Comparison of ENCODE assay signal across 25 cellular contexts in the genomic region with DNA sequence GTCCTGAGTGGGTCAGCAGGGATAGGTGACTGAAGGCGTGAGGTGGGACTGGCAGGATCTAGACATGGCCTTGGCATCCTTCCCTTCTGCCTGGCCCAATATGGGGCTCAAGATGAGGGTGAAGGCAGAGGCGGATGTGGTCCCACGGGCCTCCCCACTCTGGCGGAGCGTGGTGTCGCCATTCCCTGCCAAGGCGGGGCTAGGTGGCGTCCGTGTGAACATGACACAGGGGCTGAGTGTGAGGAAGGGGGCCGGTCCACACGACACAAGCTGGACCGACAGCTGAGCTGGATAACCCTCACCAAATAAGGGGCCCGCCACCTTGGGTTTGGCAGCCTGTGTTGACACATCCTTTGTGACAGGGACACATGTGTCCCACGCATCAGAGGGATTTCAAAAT. TPM values are rescaled to one million over a fixed set of nuclear protein-coding genes. Genes with fewer than 3 reads are reported as not detected.
DNase-seq lines count a peak whose midpoint lies in the region; ATAC-seq and TF ChIP-seq lines count a peak whose summit lies in the region.
"Had no signal": no experiment of that assay in that cellular context is flagged by ENCODE, and none has a peak within 500 bp of the region (broad histone marks: within the 10 kb centered on the region; RNA-seq: fewer than 3 reads in every experiment).

No MANE protein-coding gene starts in this region.

- peaks cover 8% of the 10 kb centered on the region for H4K20me1 ChIP-seq in neural progenitor cell (ENCODE audit: low read depth)

- H3K27ac ChIP-seq in endodermal cell (ENCODE audit: low read depth, low read length): peak overlapping the region; percentile 94
- H3K27ac ChIP-seq in neural progenitor cell: peak overlapping the region; percentile 88
- H3K27ac ChIP-seq in stomach: no peak overlapping the region
- no peak overlapping the region for H3K27ac ChIP-seq in RWPE1
- H3K27ac ChIP-seq: heart left ventricle, tibial nerve had no signal

- TF ChIP-seq CTCF in CD14-positive monocyte (IDR thresholded peaks at IDR 0.05): no peak
- TF ChIP-seq CTCF in endodermal cell (conservative IDR thresholded peaks at IDR 0.05): no peak
- TF ChIP-seq CTCF in neural progenitor cell (IDR thresholded peaks at IDR 0.05): no peak
- TF ChIP-seq CTCF in stomach (IDR thresholded peaks at IDR 0.05): no peak
- no peak for TF ChIP-seq CTCF in RWPE1 (conservative IDR thresholded peaks at IDR 0.05; ENCODE audit: low read depth)

- H3K4me1 ChIP-seq in endodermal cell (ENCODE audit: control insufficient read depth, insufficient read depth, low read length) (peaks cover 3% of the 10 kb centered on the region), neural progenitor cell (peaks cover 40% of the 10 kb centered on the region), stomach (peaks cover 34 to 88% (median 48%) of the 10 kb centered on the region in 4 donors)
- H3K4me1 ChIP-seq: BE2C had no signal

- ATAC-seq in T-helper 17 cell: no peak
- ATAC-seq in HG03025 (IDR thresholded peaks at IDR 0.05; ENCODE audit: low FRiP score, unreplicated experiment): no peak
- ATAC-seq: activated CD4-positive, alpha-beta T cell treated with anti-CD3 and anti-CD28 coated beads for 36 hours; body of pancreas; heart left ventricle; SK-N-SH treated with all-trans-retinoic acid at 6 μM for 48 hours had no signal

- H3K27me3 Mint-ChIP-seq in CD14-positive monocyte (ENCODE audit: low read depth in 3 of 3) (no peaks in the 10 kb centered on the region), T-helper 17 cell (no peaks in the 10 kb centered on the region), endodermal cell (ENCODE audit: insufficient read depth) (no peaks in the 10 kb centered on the region), neural progenitor cell (ENCODE audit: insufficient read depth, low read depth) (no peaks in the 10 kb centered on the region)
- H3K27me3 Mint-ChIP-seq: activated CD4-positive, alpha-beta T cell treated with anti-CD3 and anti-CD28 coated beads for 36 hours had no signal

- TF ChIP-seq EP300 in stomach (IDR thresholded peaks at IDR 0.05): no peak

- POLR2A ChIA-PET in RWPE1 (lab: Yijun Ruan, JAX; ENCODE audit: low non-redundant PET): no interaction called here

- H3K36me3 Mint-ChIP-seq in CD14-positive monocyte: peaks cover 37 to 59% of the 10 kb centered on the region in 2 donors
- H3K36me3 Mint-ChIP-seq in T-helper 17 cell (ENCODE audit: low read depth): peaks cover 3% of the 10 kb centered on the region
- H3K36me3 Mint-ChIP-seq in endodermal cell (ENCODE audit: low read depth): peaks cover 13% of the 10 kb centered on the region
- peaks cover 4% of the 10 kb centered on the region for H3K36me3 Mint-ChIP-seq in neural progenitor cell

- H3K36me3 ChIP-seq in endodermal cell (ENCODE audit: control insufficient read depth, insufficient read depth, low read length) (peaks cover 14% of the 10 kb centered on the region), neural progenitor cell (no peaks in the 10 kb centered on the region), stomach (peaks cover 0 to 11% (median 0%) of the 10 kb centered on the region in 4 donors)
- H3K36me3 ChIP-seq: BE2C, heart left ventricle, tibial nerve had no signal

- H3K4me1 Mint-ChIP-seq in CD14-positive monocyte (peaks cover 74% of the 10 kb centered on the region), T-helper 17 cell (peaks cover 32% of the 10 kb centered on the region), endodermal cell (peaks cover 29% of the 10 kb centered on the region), neural progenitor cell (peaks cover 52% of the 10 kb centered on the region)

- H3K4me2 ChIP-seq in neural progenitor cell: peak overlapping the region; percentile 55

- TF ChIP-seq POLR2A in stomach (IDR thresholded peaks at IDR 0.05): no peak

- DNase-seq in CD14-positive monocyte (ENCODE audit: low spot score) (no peak), T-helper 17 cell (no peak), endodermal cell (no peak), neural progenitor cell (ENCODE audit: low spot score) (no peak), stomach (no peak), RWPE1 (ENCODE audit: low spot score) (no peak), islet precursor cell (no peak)
- DNase-seq: activated CD4-positive, alpha-beta T cell treated with anti-CD3 and anti-CD28 coated beads for 36 hours; BE2C; body of pancreas; COR-L47; DMS79 treated with DMSO at 0.1 percent for 48 hours; effector memory CD4-positive, alpha-beta T cell; GF-D8; Kasumi-1; mesenchymal stem cell; MV-4-11; NCI-H1436 treated with DMSO at 0.1 percent for 48 hours; NCI-H2107; NCI-H748 treated with DMSO at 0.1 percent for 48 hours; T-helper 2 cell had no signal

- peaks cover 75% of the 10 kb centered on the region for H3K79me2 ChIP-seq in neural progenitor cell (ENCODE audit: low read depth)

- no peak overlapping the region for H2AFZ ChIP-seq in neural progenitor cell (replicated peaks)

- CTCF ChIA-PET in RWPE1 (lab: Yijun Ruan, JAX): no interaction called here

- H3K27me3 ChIP-seq in endodermal cell (ENCODE audit: control insufficient read depth, insufficient read depth, low read length, poor library complexity, severe bottlenecking) (no peaks in the 10 kb centered on the region), neural progenitor cell (no peaks in the 10 kb centered on the region), stomach (no peaks in the 10 kb centered on the region)
- H3K27me3 ChIP-seq: BE2C, body of pancreas, heart left ventricle, tibial nerve had no signal

- H3K9ac ChIP-seq in endodermal cell (ENCODE audit: extremely low read depth, low read length, poor library complexity, severe bottlenecking): no peak overlapping the region
- no peak overlapping the region for H3K9ac ChIP-seq in neural progenitor cell

- H3K9me3 ChIP-seq in T-helper 17 cell (ENCODE audit: control insufficient read depth, low read length, poor library complexity, severe bottlenecking) (no peaks in the 10 kb centered on the region), endodermal cell (ENCODE audit: control insufficient read depth, low read length) (no peaks in the 10 kb centered on the region), neural progenitor cell (ENCODE audit: low read depth) (no peaks in the 10 kb centered on the region), stomach (no peaks in the 10 kb centered on the region)
- H3K9me3 ChIP-seq: BE2C, body of pancreas, heart left ventricle, tibial nerve had no signal

- intact Hi-C loops in CD14-positive monocyte (cut with micrococcal nuclease): no loop called here
- intact Hi-C loops in stomach (cut with DNase I; ENCODE audit: low total_unique reads): no loop called here

- 93 to 94% methylated on average over 7 to 14 of the region's 14 CpGs for WGBS in endodermal cell (ENCODE audit: insufficient coverage in 1 of 2, insufficient read length in 1 of 2), 2 experiments
- 86 to 95% (median 92%) methylated on average over 13 to 14 of the region's 14 CpGs for WGBS in stomach, 5 donors

- peaks cover 31% of the 10 kb centered on the region for H3F3A ChIP-seq in neural progenitor cell (ENCODE audit: low read depth)

- H3K9me3 Mint-ChIP-seq in CD14-positive monocyte (no peaks in the 10 kb centered on the region), endodermal cell (no peaks in the 10 kb centered on the region), neural progenitor cell (no peaks in the 10 kb centered on the region)

- H3K27ac Mint-ChIP-seq in CD14-positive monocyte (peak overlapping the region in 4 of 7 donors; percentile 30 to 80 (median 70)), T-helper 17 cell (peak overlapping the region; percentile 72), endodermal cell (no peak overlapping the region), neural progenitor cell (peak overlapping the region; percentile 72)
- H3K27ac Mint-ChIP-seq: activated CD4-positive, alpha-beta T cell treated with anti-CD3 and anti-CD28 coated beads for 36 hours had no signal

- no peak overlapping the region for H3K4me3 ChIP-seq in endodermal cell (ENCODE audit: low read length)
- no peak overlapping the region for H3K4me3 ChIP-seq in neural progenitor cell
- no peak overlapping the region for H3K4me3 ChIP-seq in stomach
- H3K4me3 ChIP-seq: body of pancreas, heart left ventricle, tibial nerve had no signal

- H3K4me3 Mint-ChIP-seq in CD14-positive monocyte: no peak overlapping the region
- no peak overlapping the region for H3K4me3 Mint-ChIP-seq in T-helper 17 cell
- no peak overlapping the region for H3K4me3 Mint-ChIP-seq in endodermal cell
- H3K4me3 Mint-ChIP-seq in neural progenitor cell: no peak overlapping the region
- H3K4me3 Mint-ChIP-seq: activated CD4-positive, alpha-beta T cell treated with anti-CD3 and anti-CD28 coated beads for 36 hours had no signal

RNA-seq across cellular contexts. Expression of a gene that starts 43.1 kb away (rescaled TPM):
- 1 to 10 TPM; 3.4 to 4.8 TPM for polyA plus RNA-seq in CD14-positive monocyte
- 10 to 100 TPM; 11.7 to 14.4 TPM for total RNA-seq in T-helper 17 cell
- total RNA-seq in endodermal cell: 10 to 100 TPM; 31.8 to 39.1 TPM
- polyA plus RNA-seq in endodermal cell (2013, experiment 1 of 2): 37.1 TPM
- polyA plus RNA-seq in endodermal cell (2013, experiment 2 of 2): 33.8 TPM
- total RNA-seq in neural progenitor cell (ENCODE audit: low replicate concordance): 14.9 and 29.6 TPM in 2 replicates
- 10 to 100 TPM in 4 of 5 donors, 1 to 10 TPM in 1; 7.9 to 35.3 (median 15.2) TPM for total RNA-seq in stomach
- 10 to 100 TPM; 15.6 to 21.1 (median 16.6) TPM for polyA plus RNA-seq in stomach

RNA-seq across cellular contexts. Expression of a gene that starts 58.1 kb away (rescaled TPM):
- polyA plus RNA-seq in CD14-positive monocyte: 100 to 1,000 TPM in 1 of 2 donors, 10 to 100 TPM in 1; 82.2 to 115 TPM
- total RNA-seq in T-helper 17 cell: 10 to 100 TPM; 45.0 to 48.8 TPM
- total RNA-seq in endodermal cell: 10 to 100 TPM; 27.0 to 50.8 TPM
- 120 TPM for polyA plus RNA-seq in endodermal cell (2013, experiment 1 of 2)
- polyA plus RNA-seq in endodermal cell (2013, experiment 2 of 2): 116 TPM
- total RNA-seq in neural progenitor cell (ENCODE audit: low replicate concordance): 93.1 and 134 TPM in 2 replicates
- 100 to 1,000 TPM in 3 of 5 donors, 10 to 100 TPM in 2; 12.3 to 186 (median 125) TPM for total RNA-seq in stomach
- polyA plus RNA-seq in stomach: 100 to 1,000 TPM; 109 to 149 (median 109) TPM

Comparison
In these comparisons a context has a peak if more than half of its experiments do, and no peak if none do; other contexts are left out.
1. H3K27ac ChIP-seq: peak in endodermal cell (single experiment) and neural progenitor cell (single experiment); none in stomach (0 of 5) and RWPE1 (single experiment).